Comparison of ENCODE assay signal across 13 cellular contexts in genomic region chr16:10929853-10930754, GRCh38. TPM values are rescaled to one million over a fixed set of nuclear protein-coding genes. Genes with fewer than 3 reads are reported as not detected.
DNase-seq lines count a peak whose midpoint lies in the region; ATAC-seq, FAIRE-seq and TF ChIP-seq lines count a peak whose summit lies in the region.
"Had no signal": no experiment of that assay in that cellular context is flagged by ENCODE, and none has a peak within 500 bp of the region (broad histone marks: within the 10 kb centered on the region; RNA-seq: fewer than 3 reads in every experiment).

No MANE protein-coding gene starts in this region.

- DNase-seq in activated CD4-positive, alpha-beta T cell treated with anti-CD3 and anti-CD28 coated beads for 36 hours, result no peak
- no peak for DNase-seq in activated CD4-positive, alpha-beta T cell treated with anti-CD3 and anti-CD28 coated beads, Interleukin-2, amount 50 U/mL, for 1 hour
- DNase-seq in MG63 (peak; percentile 89), astrocyte (ENCODE audit: low read depth) (peak; percentile 36), pancreas (no peak), hippocampal formation (lab: John Stamatoyannopoulos, UW) (no peak)
- DNase-seq in effector memory CD8-positive, alpha-beta T cell, result no peak
- DNase-seq: 8988T; activated CD4-positive, CD25-positive, alpha-beta regulatory T cell; NCI-H524 treated with DMSO at 0.1 percent for 48 hours; right cardiac atrium had no signal

- no peaks in the 10 kb centered on the region for H3K9me3 Mint-ChIP-seq in activated CD4-positive, alpha-beta T cell treated with anti-CD3 and anti-CD28 coated beads for 36 hours (ENCODE audit: low read depth)
- H3K9me3 Mint-ChIP-seq in astrocyte (ENCODE audit: unreplicated experiment), result peaks cover 2% of the 10 kb centered on the region
- no peaks in the 10 kb centered on the region for H3K9me3 Mint-ChIP-seq in effector memory CD8-positive, alpha-beta T cell

- TF ChIP-seq CTCF in astrocyte (IDR thresholded peaks at IDR 0.05; ENCODE audit: insufficient read depth, low read depth, low read length) (no peak), pancreas (IDR thresholded peaks at IDR 0.05) (no peak)

- CTCF ChIA-PET in activated CD4-positive, alpha-beta T cell treated with anti-CD3 and anti-CD28 coated beads for 36 hours (lab: Charles Lee), result interaction anchor here (1.0 kb wide), 1 partner anchor 11 kb away, joined by 3 read pairs; no protein-coding TSS in a partner anchor

- POLR2A ChIA-PET in activated CD4-positive, alpha-beta T cell treated with anti-CD3 and anti-CD28 coated beads for 36 hours (lab: Charles Lee), result no interaction called here

- peaks cover 66% of the 10 kb centered on the region for H4K20me1 ChIP-seq in astrocyte (ENCODE audit: insufficient read depth, low read length)

- no peaks in the 10 kb centered on the region for H3K27me3 Mint-ChIP-seq in activated CD4-positive, alpha-beta T cell treated with anti-CD3 and anti-CD28 coated beads for 36 hours
- H3K27me3 Mint-ChIP-seq in astrocyte (ENCODE audit: low read depth, unreplicated experiment), result no peaks in the 10 kb centered on the region
- H3K27me3 Mint-ChIP-seq in effector memory CD8-positive, alpha-beta T cell, result no peaks in the 10 kb centered on the region

- H3K4me3 ChIP-seq in MG63 (no peak overlapping the region), astrocyte (ENCODE audit: insufficient read depth, low read depth, low read length) (no peak overlapping the region), pancreas (no peak overlapping the region)

- H3K9ac ChIP-seq in astrocyte (ENCODE audit: low read length), result no peak overlapping the region

- peaks cover 47% of the 10 kb centered on the region for H3K36me3 Mint-ChIP-seq in activated CD4-positive, alpha-beta T cell treated with anti-CD3 and anti-CD28 coated beads for 36 hours (ENCODE audit: low read depth)
- peaks cover 20% of the 10 kb centered on the region for H3K36me3 Mint-ChIP-seq in astrocyte (ENCODE audit: low read depth, unreplicated experiment)
- peaks cover 13% of the 10 kb centered on the region for H3K36me3 Mint-ChIP-seq in effector memory CD8-positive, alpha-beta T cell (ENCODE audit: insufficient read depth)

- FAIRE-seq in astrocyte (lab: Jason Lieb, UNC), result no peak
- no peak for FAIRE-seq in pancreas (lab: Jason Lieb, UNC)
- FAIRE-seq: D721Med had no signal

- H3K36me3 ChIP-seq in MG63 (peaks cover 66% of the 10 kb centered on the region), astrocyte (ENCODE audit: insufficient read depth, low read length) (peaks cover 14% of the 10 kb centered on the region), pancreas (no peaks in the 10 kb centered on the region)

- H3K27me3 ChIP-seq in MG63 (no peaks in the 10 kb centered on the region), astrocyte (ENCODE audit: insufficient read depth, low read length) (no peaks in the 10 kb centered on the region), pancreas (no peaks in the 10 kb centered on the region)

- peaks cover 12% of the 10 kb centered on the region for H3K4me1 Mint-ChIP-seq in activated CD4-positive, alpha-beta T cell treated with anti-CD3 and anti-CD28 coated beads for 36 hours
- H3K4me1 Mint-ChIP-seq in astrocyte (ENCODE audit: low read depth, unreplicated experiment), result peaks cover 11% of the 10 kb centered on the region
- peaks cover 11 to 28% of the 10 kb centered on the region in 2 donors for H3K4me1 Mint-ChIP-seq in effector memory CD8-positive, alpha-beta T cell (ENCODE audit: low read depth in 2 of 2)

- H3K9me3 ChIP-seq in MG63 (no peaks in the 10 kb centered on the region), astrocyte (ENCODE audit: insufficient read depth, low read depth, low read length) (no peaks in the 10 kb centered on the region), pancreas (no peaks in the 10 kb centered on the region)

- no peak overlapping the region for H3K27ac ChIP-seq in astrocyte (ENCODE audit: low read depth, low read length)
- no peak overlapping the region for H3K27ac ChIP-seq in pancreas

- 72 to 78% methylated on average over 15 of the region's 15 CpGs for WGBS in pancreas, 2 donors

- H3K4me1 ChIP-seq in astrocyte (ENCODE audit: insufficient read depth, low read length) (peaks cover 3% of the 10 kb centered on the region), pancreas (peaks cover 0 to 14% (median 5%) of the 10 kb centered on the region in 3 donors)

- peak overlapping the region; percentile 19 for H3K27ac Mint-ChIP-seq in activated CD4-positive, alpha-beta T cell treated with anti-CD3 and anti-CD28 coated beads for 36 hours
- H3K27ac Mint-ChIP-seq in astrocyte (ENCODE audit: unreplicated experiment), result no peak overlapping the region
- H3K27ac Mint-ChIP-seq in effector memory CD8-positive, alpha-beta T cell, result peak overlapping the region in 1 of 2 donors; percentile 85

- no peak for ATAC-seq in activated CD4-positive, alpha-beta T cell treated with anti-CD3 and anti-CD28 coated beads for 36 hours
- ATAC-seq in pancreas (peak in 3 of 4 donors; percentile 60 to 78 (median 70)), GM18519 (IDR thresholded peaks at IDR 0.05; ENCODE audit: low FRiP score, unreplicated experiment) (no peak)
- no peak for ATAC-seq in effector memory CD8-positive, alpha-beta T cell (replicated peaks)

- no peak overlapping the region for H2AFZ ChIP-seq in astrocyte (ENCODE audit: low read depth, low read length)

- H3K79me2 ChIP-seq in astrocyte (ENCODE audit: insufficient read depth, low read length), result peaks cover 29% of the 10 kb centered on the region

- intact Hi-C loops in activated CD4-positive, alpha-beta T cell treated with anti-CD3 and anti-CD28 coated beads for 36 hours (cut with DNase I, micrococcal nuclease), result no loop called here
- intact Hi-C loops in pancreas (cut with DNase I), result loop anchor here in 2 of 3 donors (10.0 kb wide), 2 partner anchors 175 to 395 kb away; no protein-coding TSS in a partner anchor

- no peak overlapping the region for H3K4me3 Mint-ChIP-seq in activated CD4-positive, alpha-beta T cell treated with anti-CD3 and anti-CD28 coated beads for 36 hours
- H3K4me3 Mint-ChIP-seq in astrocyte (ENCODE audit: unreplicated experiment), result no peak overlapping the region
- H3K4me3 Mint-ChIP-seq in effector memory CD8-positive, alpha-beta T cell, result no peak overlapping the region

- no peak overlapping the region for H3K4me2 ChIP-seq in astrocyte (ENCODE audit: low read length)

RNA-seq across cellular contexts. Expression of gene DEXI, which starts 12.2 kb away (rescaled TPM):
- 10 to 100 TPM; 33.8 to 34.9 TPM for total RNA-seq in activated CD4-positive, alpha-beta T cell treated with anti-CD3 and anti-CD28 coated beads for 36 hours
- total RNA-seq in MG63 (2014; rRNA removed; shearing (Covaris generic); ENCODE audit: low replicate concordance), result 64.1 and 87.2 TPM in 2 replicates
- total RNA-seq in astrocyte, result 39.8 and 46.6 TPM in 2 replicates
- 10 to 100 TPM; 12.0 to 22.6 (median 16.8) TPM for total RNA-seq in pancreas
- 10 to 100 TPM; 14.4 to 21.4 TPM for polyA plus RNA-seq in pancreas

RNA-seq across cellular contexts. Expression of gene CLEC16A, which starts 14.3 kb away (rescaled TPM):
- 10 to 100 TPM; 23.5 to 25.4 TPM for total RNA-seq in activated CD4-positive, alpha-beta T cell treated with anti-CD3 and anti-CD28 coated beads for 36 hours
- total RNA-seq in MG63 (2014; rRNA removed; shearing (Covaris generic); ENCODE audit: low replicate concordance), result 6.2 and 11.5 TPM in 2 replicates
- 31.7 and 32.1 TPM in 2 replicates for total RNA-seq in astrocyte
- 10 to 100 TPM in 4 of 6 donors, 1 to 10 TPM in 2; 9.7 to 17.2 (median 10.7) TPM for total RNA-seq in pancreas
- 10 to 100 TPM in 1 of 2 donors, 1 to 10 TPM in 1; 8.1 to 11.7 TPM for polyA plus RNA-seq in pancreas

RNA-seq across cellular contexts. Expression of gene CIITA, which starts 53.1 kb away (rescaled TPM):
- 1 to 10 TPM in 1 of 2 experiments, under 1 TPM in 1; 0.87 to 1.4 TPM for total RNA-seq in activated CD4-positive, alpha-beta T cell treated with anti-CD3 and anti-CD28 coated beads for 36 hours
- not detected in 2 replicates for total RNA-seq in MG63 (2014; rRNA removed; shearing (Covaris generic); ENCODE audit: low replicate concordance)
- total RNA-seq in astrocyte (not detected in 2 replicates), pancreas (10 to 100 TPM in 2 of 6 donors, 1 to 10 TPM in 4; 1.8 to 39.7 (median 3.7) TPM)
- 1 to 10 TPM; 6.5 to 8.6 TPM for polyA plus RNA-seq in pancreas

Comparison
In these comparisons a context has a peak if more than half of its experiments do, and no peak if none do; other contexts are left out.
1. ATAC-seq: peak in pancreas (3 of 4); none in activated CD4-positive, alpha-beta T cell treated with anti-CD3 and anti-CD28 coated beads for 36 hours (single experiment), GM18519 (single experiment) and effector memory CD8-positive, alpha-beta T cell (single experiment).
2. DNase-seq: peak in MG63 (single experiment) and astrocyte (single experiment); none in activated CD4-positive, alpha-beta T cell treated with anti-CD3 and anti-CD28 coated beads for 36 hours (single experiment), activated CD4-positive, alpha-beta T cell treated with anti-CD3 and anti-CD28 coated beads, Interleukin-2, amount 50 U/mL, for 1 hour (single experiment), pancreas (0 of 6), hippocampal formation (0 of 2) and effector memory CD8-positive, alpha-beta T cell (0 of 3).
3. intact Hi-C loops: an anchor here in pancreas (10.0 kb wide); none called in activated CD4-positive, alpha-beta T cell treated with anti-CD3 and anti-CD28 coated beads for 36 hours.